In genomic region chr1:109984456-109985250, GRCh38 we compare ENCODE assay signal across 8 cellular contexts. TPM values are rescaled to one million over a fixed set of nuclear protein-coding genes. Genes with fewer than 3 reads are reported as not detected.
DNase-seq lines count a peak whose midpoint lies in the region; ATAC-seq, FAIRE-seq and TF ChIP-seq lines count a peak whose summit lies in the region.

AHCYL1 (plus strand) TSS chr1:109984765; CDS start chr1:109985053, 288 bp downstream.

- H3K27ac ChIP-seq in HUES48 (ENCODE audit: low read depth, low read length) (peak within 1 kb of the TSS; percentile 91), mesendoderm (ENCODE audit: low read depth, low read length) (peak within 1 kb of the TSS; percentile 79)

- H2BK5ac ChIP-seq in mesendoderm (ENCODE audit: low read length): no peak within 1 kb of the TSS

- H3K4ac ChIP-seq in mesendoderm (ENCODE audit: low read depth, low read length): peak within 1 kb of the TSS; percentile 19

- no peak within 1 kb of the TSS for H2BK15ac ChIP-seq in mesendoderm (replicated peaks; ENCODE audit: low read depth)

- CTCF ChIA-PET in activated CD8-positive, alpha-beta memory T cell treated with anti-CD3 and anti-CD28 coated beads, Interleukin-2, amount 10 ng/mL, durations not matched to agents 7 days and 5 days (lab: Charles Lee): interaction anchor here (0.6 to 14.5 kb wide), 84 partner anchors 8 to 559 kb away, joined by 3 to 790 read pairs (median 5); partner anchors contain the start of genes AMPD2, EPS8L3, GNAI3 and GNAT2

- no peak within 1 kb of the TSS for H4K5ac ChIP-seq in mesendoderm (ENCODE audit: low read length)

- H4K8ac ChIP-seq in mesendoderm (ENCODE audit: low read depth, low read length): no peak within 1 kb of the TSS

- peak; percentile 98 for ATAC-seq in GM21390 (IDR thresholded peaks at IDR 0.05; ENCODE audit: unreplicated experiment)
- peak; percentile 98 for ATAC-seq in activated CD8-positive, alpha-beta memory T cell treated with anti-CD3 and anti-CD28 coated beads, Interleukin-2, amount 10 ng/mL, durations not matched to agents 7 days and 5 days

- H3K79me2 ChIP-seq in mesendoderm (ENCODE audit: control insufficient read depth, insufficient read depth, low read length): peaks cover 35% of the 10 kb centered on the region

- peaks cover 12% of the 10 kb centered on the region for H3K36me3 Mint-ChIP-seq in activated CD8-positive, alpha-beta memory T cell treated with anti-CD3 and anti-CD28 coated beads, Interleukin-2, amount 10 ng/mL, durations not matched to agents 7 days and 5 days

- peak within 1 kb of the TSS; percentile 90 for H3K9ac ChIP-seq in HUES48 (ENCODE audit: low read depth, low read length)
- H3K9ac ChIP-seq in NT2/D1 (ENCODE audit: insufficient read length, low read depth): peak within 1 kb of the TSS; percentile 94
- peak within 1 kb of the TSS; percentile 94 for H3K9ac ChIP-seq in endocrine pancreas (ENCODE audit: control insufficient read depth, insufficient read depth, low read length)
- peak within 1 kb of the TSS; percentile 91 for H3K9ac ChIP-seq in mesendoderm (ENCODE audit: low read length)

- peak within 1 kb of the TSS; percentile 98 for H3K27ac Mint-ChIP-seq in activated CD8-positive, alpha-beta memory T cell treated with anti-CD3 and anti-CD28 coated beads, Interleukin-2, amount 10 ng/mL, durations not matched to agents 7 days and 5 days

- TF ChIP-seq CTCF in D721Med (IDR thresholded peaks at IDR 0.05; ENCODE audit: insufficient read depth, missing control alignments): peak; percentile 95

- WGBS in mesendoderm (ENCODE audit: extremely low coverage, insufficient coverage, low lambda C conversion rate): no CpG with 5 or more reads among the region's 79 CpGs

- peaks cover 43% of the 10 kb centered on the region for H3K4me1 Mint-ChIP-seq in activated CD8-positive, alpha-beta memory T cell treated with anti-CD3 and anti-CD28 coated beads, Interleukin-2, amount 10 ng/mL, durations not matched to agents 7 days and 5 days

- peak within 1 kb of the TSS; percentile 57 for H3K18ac ChIP-seq in mesendoderm (ENCODE audit: low read length)

- no peaks in the 10 kb centered on the region for H3K9me3 ChIP-seq in HUES48 (ENCODE audit: control insufficient read depth, insufficient read depth, low read length)
- no peaks in the 10 kb centered on the region for H3K9me3 ChIP-seq in NT2/D1 (ENCODE audit: insufficient read depth, low read length)
- H3K9me3 ChIP-seq in endocrine pancreas (ENCODE audit: control insufficient read depth, low read length): no peaks in the 10 kb centered on the region

- peaks cover 14% of the 10 kb centered on the region for H3K79me1 ChIP-seq in mesendoderm (ENCODE audit: low read length)

- H2AK5ac ChIP-seq in mesendoderm (ENCODE audit: low read length): peak within 1 kb of the TSS; percentile 7

- H3K36me3 ChIP-seq in HUES48 (ENCODE audit: control insufficient read depth, insufficient read depth, low read length): peaks cover 4% of the 10 kb centered on the region; the same call in 1 of the 2 replicates
- H3K36me3 ChIP-seq in NT2/D1 (ENCODE audit: insufficient read depth, insufficient read length, low read length): peaks cover 40% of the 10 kb centered on the region
- H3K36me3 ChIP-seq in endocrine pancreas (ENCODE audit: control insufficient read depth, insufficient read depth, low read length): no peaks in the 10 kb centered on the region
- H3K36me3 ChIP-seq in mesendoderm (ENCODE audit: control insufficient read depth, insufficient read depth, low read length): no peaks in the 10 kb centered on the region

- peak; percentile 96 for DNase-seq in D721Med (ENCODE audit: insufficient read length, low spot score)
- peak; percentile 100 for DNase-seq in NT2/D1 (ENCODE audit: low read depth, low spot score)
- peak; percentile 100 for DNase-seq in activated CD8-positive, alpha-beta memory T cell treated with anti-CD3 and anti-CD28 coated beads, Interleukin-2, amount 10 ng/mL, durations not matched to agents 7 days and 5 days
- peak; percentile 99 for DNase-seq in mesendoderm
- DNase-seq in stimulated activated CD8-positive, alpha-beta memory T cell treated with anti-CD3 and anti-CD28 coated beads, Interleukin-15, amount 100 ng/mL, for 1 hour (ENCODE audit: low read depth): peak; percentile 98

- no peak within 1 kb of the TSS for H2BK120ac ChIP-seq in mesendoderm (ENCODE audit: low read depth, low read length)

- H3K56ac ChIP-seq in mesendoderm (ENCODE audit: low read length): peak within 1 kb of the TSS; percentile 96

- H3K4me1 ChIP-seq in HUES48 (ENCODE audit: control insufficient read depth, insufficient read depth, low read length) (peaks cover 27% of the 10 kb centered on the region), NT2/D1 (ENCODE audit: insufficient read depth, insufficient read length) (peaks cover 13% of the 10 kb centered on the region), endocrine pancreas (ENCODE audit: control insufficient read depth, insufficient read depth, low read length) (peaks cover 18% of the 10 kb centered on the region), mesendoderm (ENCODE audit: control insufficient read depth, low read depth, low read length) (peaks cover 6% of the 10 kb centered on the region)

- no peaks in the 10 kb centered on the region for H3K9me3 Mint-ChIP-seq in activated CD8-positive, alpha-beta memory T cell treated with anti-CD3 and anti-CD28 coated beads, Interleukin-2, amount 10 ng/mL, durations not matched to agents 7 days and 5 days (ENCODE audit: low read depth)

- peak within 1 kb of the TSS; percentile 97 for H3K4me2 ChIP-seq in mesendoderm (ENCODE audit: low read length)

- H3K27me3 ChIP-seq in HUES48 (ENCODE audit: control insufficient read depth, insufficient read depth, low read length): peaks cover 7% of the 10 kb centered on the region; the same call in 1 of the 2 replicates
- no peaks in the 10 kb centered on the region for H3K27me3 ChIP-seq in NT2/D1 (ENCODE audit: insufficient read depth, insufficient read length)
- no peaks in the 10 kb centered on the region for H3K27me3 ChIP-seq in endocrine pancreas (ENCODE audit: control insufficient read depth, insufficient read depth, low read length)
- no peaks in the 10 kb centered on the region for H3K27me3 ChIP-seq in mesendoderm (ENCODE audit: insufficient read depth, low read length, poor library complexity)

- H3K4me3 ChIP-seq in HUES48 (ENCODE audit: low read depth, low read length): peak within 1 kb of the TSS; percentile 84
- peak within 1 kb of the TSS; percentile 85 for H3K4me3 ChIP-seq in NT2/D1 (ENCODE audit: insufficient read length, low read depth)
- peak within 1 kb of the TSS; percentile 99 for H3K4me3 ChIP-seq in endocrine pancreas (ENCODE audit: control insufficient read depth, insufficient read depth, low read length)
- peak within 1 kb of the TSS; percentile 84 for H3K4me3 ChIP-seq in mesendoderm (ENCODE audit: low read length)

- H3K4me3 Mint-ChIP-seq in activated CD8-positive, alpha-beta memory T cell treated with anti-CD3 and anti-CD28 coated beads, Interleukin-2, amount 10 ng/mL, durations not matched to agents 7 days and 5 days: peak within 1 kb of the TSS; percentile 99

- no peak within 1 kb of the TSS for H3K23ac ChIP-seq in mesendoderm (ENCODE audit: low read length)

- FAIRE-seq in D721Med (lab: Jason Lieb, UNC): no peak

- no peaks in the 10 kb centered on the region for H3K27me3 Mint-ChIP-seq in activated CD8-positive, alpha-beta memory T cell treated with anti-CD3 and anti-CD28 coated beads, Interleukin-2, amount 10 ng/mL, durations not matched to agents 7 days and 5 days

RNA-seq across cellular contexts. Expression of gene AHCYL1, which starts in this region (rescaled TPM):
- 10 to 100 TPM; 67.6 to 70.0 TPM for total RNA-seq in activated CD8-positive, alpha-beta memory T cell treated with anti-CD3 and anti-CD28 coated beads, Interleukin-2, amount 10 ng/mL, durations not matched to agents 7 days and 5 days
- polyA plus RNA-seq in mesendoderm (2013, experiment 1 of 2): 55.7 TPM
- 57.3 TPM for polyA plus RNA-seq in mesendoderm (2013, experiment 2 of 2)

Comparison
In these comparisons a context has a peak if more than half of its experiments do, and no peak if none do; other contexts are left out.
1. Peak in every context shown above with its lines: DNase-seq, ATAC-seq, H3K4me3 ChIP-seq and H3K27ac ChIP-seq.